Comparison of ENCODE assay signal across 8 cellular contexts in the genomic region with DNA sequence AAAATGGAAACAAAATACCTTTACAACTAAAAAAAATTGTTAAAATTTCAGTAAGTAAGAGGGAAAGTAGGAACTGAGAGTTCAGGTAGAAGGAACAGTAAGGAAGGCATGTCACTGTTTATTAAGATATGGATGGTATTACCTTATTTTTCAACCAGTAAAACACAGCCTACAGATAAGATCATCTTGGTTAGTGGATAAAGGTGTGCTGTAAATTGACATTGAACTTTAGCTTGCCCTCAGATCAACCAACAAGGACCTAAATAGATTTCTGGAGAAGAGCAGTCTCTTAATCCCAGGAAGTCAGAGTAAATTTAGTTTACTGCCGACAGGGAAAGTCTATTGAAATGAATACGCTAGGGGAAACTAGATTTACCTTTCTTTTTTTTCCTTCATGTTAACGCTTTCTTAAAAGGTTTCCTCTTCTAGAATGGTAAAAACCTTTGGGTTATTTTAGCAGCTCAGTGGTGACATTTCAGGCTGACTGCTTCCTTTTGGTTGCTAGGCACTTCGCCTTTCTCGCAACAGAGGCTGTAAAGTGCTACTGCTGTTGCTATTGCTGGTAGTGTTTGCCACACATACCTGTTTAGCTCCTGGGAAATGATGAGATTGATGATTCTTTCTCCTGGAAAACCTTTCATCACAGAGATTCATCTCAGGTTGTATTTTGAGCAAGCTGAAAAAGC. TPM values are rescaled to one million over a fixed set of nuclear protein-coding genes. Genes with fewer than 3 reads are reported as not detected.
A peak's percentile ranks its signal among the peaks of the same experiment; 100 is the strongest.
DNase-seq lines count a peak whose midpoint lies in the region; ATAC-seq lines count a peak whose summit lies in the region.

No MANE protein-coding gene starts in this region.

- peak overlapping the region; percentile 69 for H3K27ac ChIP-seq in naive thymus-derived CD4-positive, alpha-beta T cell (ENCODE audit: low read depth, low read length)

- in situ Hi-C loops in KBM-7 (cut with MboI; ENCODE audit: low pct_unique_long_range_greater_than_20kb, low sequenced_read_pairs) = no loop called here

- H3K9me3 ChIP-seq in naive thymus-derived CD4-positive, alpha-beta T cell (ENCODE audit: control insufficient read depth in 2 of 3, low read length in 3 of 3) = no peaks in the 10 kb centered on the region

- H3K27ac Mint-ChIP-seq in activated T-helper 2 cell treated with anti-CD3 and anti-CD28 coated beads, Interferon-gamma antibody, Interleukin-2, Interleukin-4, amounts not matched to agents 10 μg/mL and 5 μg/mL and 100 μg/mL, durations not matched to agents 14 hours and 24 hours and 36 hours = peak overlapping the region; percentile 71
- H3K27ac Mint-ChIP-seq in naive thymus-derived CD4-positive, alpha-beta T cell = peak overlapping the region; percentile 76 to 97 (median 93)

- ATAC-seq in GM18511 (IDR thresholded peaks at IDR 0.05; ENCODE audit: unreplicated experiment) = peak; percentile 85
- ATAC-seq in HG02840 (IDR thresholded peaks at IDR 0.05; ENCODE audit: low FRiP score, unreplicated experiment) = peak; percentile 56
- peak; percentile 92 for ATAC-seq in naive thymus-derived CD4-positive, alpha-beta T cell
- no peak for ATAC-seq in HG03280 (IDR thresholded peaks at IDR 0.05; ENCODE audit: unreplicated experiment)

- H3K9me3 Mint-ChIP-seq in activated T-helper 2 cell treated with anti-CD3 and anti-CD28 coated beads, Interferon-gamma antibody, Interleukin-2, Interleukin-4, amounts not matched to agents 10 μg/mL and 5 μg/mL and 100 μg/mL, durations not matched to agents 14 hours and 24 hours and 36 hours = peaks cover 18% of the 10 kb centered on the region
- peaks cover 0 to 6% (median 0%) of the 10 kb centered on the region in 11 donors for H3K9me3 Mint-ChIP-seq in naive thymus-derived CD4-positive, alpha-beta T cell

- peaks cover 38 to 46% of the 10 kb centered on the region in 2 donors for H3K4me1 ChIP-seq in naive thymus-derived CD4-positive, alpha-beta T cell (ENCODE audit: control insufficient read depth in 2 of 2, insufficient read depth in 2 of 2, low read length in 2 of 2)

- no peaks in the 10 kb centered on the region for H3K27me3 ChIP-seq in naive thymus-derived CD4-positive, alpha-beta T cell (ENCODE audit: control insufficient read depth in 2 of 2, insufficient read depth in 2 of 2, low read length in 2 of 2)

- no peak for DNase-seq in activated T-helper 2 cell treated with anti-CD3 and anti-CD28 coated beads, Interferon-gamma antibody, Interleukin-2, Interleukin-4, amounts not matched to agents 10 μg/mL and 5 μg/mL and 100 μg/mL, durations not matched to agents 14 hours and 24 hours and 36 hours (ENCODE audit: low spot score)
- DNase-seq in naive thymus-derived CD4-positive, alpha-beta T cell = peak in 7 of 9 donors; percentile 34 to 74 (median 57)
- DNase-seq in NCI-H187 (lab: John Stamatoyannopoulos, UW) = no peak
- DNase-seq in NCI-H2171 (lab: John Stamatoyannopoulos, UW) = no peak
- no peak for DNase-seq in KBM-7

- intact Hi-C loops in activated T-helper 2 cell treated with anti-CD3 and anti-CD28 coated beads, Interferon-gamma antibody, Interleukin-2, Interleukin-4, amounts not matched to agents 10 μg/mL and 5 μg/mL and 100 μg/mL, durations not matched to agents 14 hours and 24 hours and 36 hours (cut with micrococcal nuclease) = no loop called here
- intact Hi-C loops in naive thymus-derived CD4-positive, alpha-beta T cell (cut with micrococcal nuclease) = loop anchor here (1.0 to 5.0 kb wide), 5 partner anchors 13 to 1205 kb away; a partner anchor contains a TSS

- H3K27me3 Mint-ChIP-seq in activated T-helper 2 cell treated with anti-CD3 and anti-CD28 coated beads, Interferon-gamma antibody, Interleukin-2, Interleukin-4, amounts not matched to agents 10 μg/mL and 5 μg/mL and 100 μg/mL, durations not matched to agents 14 hours and 24 hours and 36 hours (ENCODE audit: low read depth) = no peaks in the 10 kb centered on the region
- H3K27me3 Mint-ChIP-seq in naive thymus-derived CD4-positive, alpha-beta T cell = no peaks in the 10 kb centered on the region

- POLR2A ChIA-PET in naive thymus-derived CD4-positive, alpha-beta T cell (lab: Charles Lee) = interaction anchor here (1.0 to 11.0 kb wide), 4 partner anchors 9 to 477 kb away, joined by 3 to 159 read pairs (median 3); a partner anchor contains a TSS

- peaks cover 55% of the 10 kb centered on the region for H3K4me1 Mint-ChIP-seq in activated T-helper 2 cell treated with anti-CD3 and anti-CD28 coated beads, Interferon-gamma antibody, Interleukin-2, Interleukin-4, amounts not matched to agents 10 μg/mL and 5 μg/mL and 100 μg/mL, durations not matched to agents 14 hours and 24 hours and 36 hours (ENCODE audit: low read depth)
- H3K4me1 Mint-ChIP-seq in naive thymus-derived CD4-positive, alpha-beta T cell = peaks cover 27 to 64% (median 54%) of the 10 kb centered on the region in 7 donors

- H3K4me3 ChIP-seq in naive thymus-derived CD4-positive, alpha-beta T cell (ENCODE audit: low read length) = peak overlapping the region; percentile 22

- H3K36me3 ChIP-seq in naive thymus-derived CD4-positive, alpha-beta T cell (ENCODE audit: control insufficient read depth in 2 of 3, insufficient read depth in 3 of 3, low read length in 3 of 3) = no peaks in the 10 kb centered on the region

- peaks cover 24% of the 10 kb centered on the region for H3K36me3 Mint-ChIP-seq in activated T-helper 2 cell treated with anti-CD3 and anti-CD28 coated beads, Interferon-gamma antibody, Interleukin-2, Interleukin-4, amounts not matched to agents 10 μg/mL and 5 μg/mL and 100 μg/mL, durations not matched to agents 14 hours and 24 hours and 36 hours (ENCODE audit: low read depth)
- H3K36me3 Mint-ChIP-seq in naive thymus-derived CD4-positive, alpha-beta T cell = peaks cover 0 to 13% (median 4%) of the 10 kb centered on the region in 5 donors

- no peak overlapping the region for H3K4me3 Mint-ChIP-seq in activated T-helper 2 cell treated with anti-CD3 and anti-CD28 coated beads, Interferon-gamma antibody, Interleukin-2, Interleukin-4, amounts not matched to agents 10 μg/mL and 5 μg/mL and 100 μg/mL, durations not matched to agents 14 hours and 24 hours and 36 hours (ENCODE audit: low read depth)
- H3K4me3 Mint-ChIP-seq in naive thymus-derived CD4-positive, alpha-beta T cell = peak overlapping the region; percentile 25 to 81 (median 74)

- CTCF ChIA-PET in naive thymus-derived CD4-positive, alpha-beta T cell (lab: Charles Lee) = interaction anchor here (0.7 to 6.5 kb wide), 4 partner anchors 12 to 218 kb away, joined by 3 to 39 read pairs (median 4); a partner anchor contains a TSS

RNA-seq across cellular contexts. Expression of a gene that starts 12.9 kb away (rescaled TPM):
- total RNA-seq in activated T-helper 2 cell treated with anti-CD3 and anti-CD28 coated beads, Interferon-gamma antibody, Interleukin-2, Interleukin-4, amounts not matched to agents 10 μg/mL and 5 μg/mL and 100 μg/mL, durations not matched to agents 14 hours and 24 hours and 36 hours = 4.9 and 6.4 TPM in 2 replicates
- 10 to 100 TPM in 4 of 5 experiments, 1 to 10 TPM in 1; 9.6 to 17.3 (median 14.6) TPM for total RNA-seq in naive thymus-derived CD4-positive, alpha-beta T cell
- 10 to 100 TPM in 1 of 2 donors, 1 to 10 TPM in 1; 4.5 to 14.5 TPM for polyA plus RNA-seq in naive thymus-derived CD4-positive, alpha-beta T cell

RNA-seq across cellular contexts. Expression of a gene that starts 13.2 kb away (rescaled TPM):
- total RNA-seq in activated T-helper 2 cell treated with anti-CD3 and anti-CD28 coated beads, Interferon-gamma antibody, Interleukin-2, Interleukin-4, amounts not matched to agents 10 μg/mL and 5 μg/mL and 100 μg/mL, durations not matched to agents 14 hours and 24 hours and 36 hours = 45.6 and 53.2 TPM in 2 replicates
- total RNA-seq in naive thymus-derived CD4-positive, alpha-beta T cell = 10 to 100 TPM in 1 of 5 experiments, 1 to 10 TPM in 4; 3.4 to 44.2 (median 4.1) TPM
- polyA plus RNA-seq in naive thymus-derived CD4-positive, alpha-beta T cell = 1 to 10 TPM; 1.7 to 3.0 TPM

Comparison
In these comparisons a context has a peak if more than half of its experiments do, and no peak if none do; other contexts are left out.
1. DNase-seq: peak in naive thymus-derived CD4-positive, alpha-beta T cell (7 of 9); none in activated T-helper 2 cell treated with anti-CD3 and anti-CD28 coated beads, Interferon-gamma antibody, Interleukin-2, Interleukin-4, amounts not matched to agents 10 μg/mL and 5 μg/mL and 100 μg/mL, durations not matched to agents 14 hours and 24 hours and 36 hours (single experiment), NCI-H187 (0 of 2), NCI-H2171 (single experiment) and KBM-7 (single experiment).